ENCODE assay signal across 10 cellular contexts in genomic region chr7:33982425-33982786, GRCh38.
DNase-seq lines count a peak whose midpoint lies in the region; ATAC-seq and TF ChIP-seq lines count a peak whose summit lies in the region.
"Had no signal": no experiment of that assay in that cellular context is flagged by ENCODE, and none has a peak within 500 bp of the region (broad histone marks: within the 10 kb centered on the region; RNA-seq: fewer than 3 reads in every experiment).

No MANE protein-coding gene starts in this region.

- no peak for TF ChIP-seq POLR2A in body of pancreas (IDR thresholded peaks at IDR 0.05)
- no peak for TF ChIP-seq POLR2A in right lobe of liver (IDR thresholded peaks at IDR 0.05)

- no peak overlapping the region for H3K4me3 Mint-ChIP-seq in activated naive CD4-positive, alpha-beta T cell treated with anti-CD3 and anti-CD28 coated beads, Interleukin-2, amount 10 ng/mL, durations not matched to agents 7 days and 5 days

- TF ChIP-seq CTCF in AG10803 (conservative IDR thresholded peaks at IDR 0.05; ENCODE audit: low read length) (peak; percentile 82), KMS-11 (conservative IDR thresholded peaks at IDR 0.05; ENCODE audit: low read depth, low read length) (peak; percentile 35; the same call in 1 of the 2 replicates), body of pancreas (IDR thresholded peaks at IDR 0.05) (peak in 2 of 7 experiments; percentile 17 to 19), right lobe of liver (IDR thresholded peaks at IDR 0.05) (peak in 3 of 4 donors; percentile 12 to 38 (median 23))

- H3K27me3 ChIP-seq in KMS-11 (ENCODE audit: insufficient read depth, low read depth) (no peaks in the 10 kb centered on the region), body of pancreas (no peaks in the 10 kb centered on the region), right lobe of liver (no peaks in the 10 kb centered on the region)

- H3K4me1 Mint-ChIP-seq in activated naive CD4-positive, alpha-beta T cell treated with anti-CD3 and anti-CD28 coated beads, Interleukin-2, amount 10 ng/mL, durations not matched to agents 7 days and 5 days, result no peaks in the 10 kb centered on the region

- H3K27ac Mint-ChIP-seq in activated naive CD4-positive, alpha-beta T cell treated with anti-CD3 and anti-CD28 coated beads, Interleukin-2, amount 10 ng/mL, durations not matched to agents 7 days and 5 days, result no peak overlapping the region

- intact Hi-C loops in body of pancreas (cut with DNase I), result no loop called here
- intact Hi-C loops in right lobe of liver (cut with DNase I), result no loop called here

- H3K4me3 ChIP-seq in AG10803 (ENCODE audit: low read length), result no peak overlapping the region
- H3K4me3 ChIP-seq in KMS-11 (IDR thresholded peaks at IDR 0.05; ENCODE audit: insufficient read depth, low read depth, low read length), result no peak overlapping the region
- no peak overlapping the region for H3K4me3 ChIP-seq in body of pancreas
- H3K4me3 ChIP-seq in right lobe of liver, result no peak overlapping the region

- no peaks in the 10 kb centered on the region for H3K27me3 Mint-ChIP-seq in activated naive CD4-positive, alpha-beta T cell treated with anti-CD3 and anti-CD28 coated beads, Interleukin-2, amount 10 ng/mL, durations not matched to agents 7 days and 5 days

- H3K4me2 ChIP-seq in KMS-11, result no peak overlapping the region

- H3K9me3 Mint-ChIP-seq in activated naive CD4-positive, alpha-beta T cell treated with anti-CD3 and anti-CD28 coated beads, Interleukin-2, amount 10 ng/mL, durations not matched to agents 7 days and 5 days, result no peaks in the 10 kb centered on the region

- DNase-seq in AG10803 (ENCODE audit: low read depth) (no peak), body of pancreas (no peak), right lobe of liver (no peak), NCI-H524 treated with DMSO at 0.1 percent for 48 hours (lab: John Stamatoyannopoulos, UW) (no peak), GDM1 (lab: John Stamatoyannopoulos, UW) (no peak)
- no peak for DNase-seq in activated naive CD4-positive, alpha-beta T cell treated with anti-CD3 and anti-CD28 coated beads, Interleukin-2, amount 10 ng/mL, durations not matched to agents 7 days and 5 days
- DNase-seq: activated naive CD4-positive, alpha-beta T cell treated with Interleukin-2 at 50 U/mL for 16 hours; right cardiac atrium had no signal

- H3K36me3 ChIP-seq in KMS-11 (ENCODE audit: insufficient read depth), result no peaks in the 10 kb centered on the region
- H3K36me3 ChIP-seq in body of pancreas (replicated peaks in 1 of 2; ENCODE audit: insufficient read depth in 1 of 2, low read depth in 2 of 2), result no peaks in the 10 kb centered on the region
- no peaks in the 10 kb centered on the region for H3K36me3 ChIP-seq in right lobe of liver

- no peaks in the 10 kb centered on the region for H3K9me3 ChIP-seq in body of pancreas
- H3K9me3 ChIP-seq in right lobe of liver, result no peaks in the 10 kb centered on the region

- WGBS in body of pancreas, 2 donors, result 34 to 46% methylated on average over 2 of the region's 2 CpGs
- WGBS in right lobe of liver (ENCODE audit: insufficient coverage, low coverage, low lambda C conversion rate, missing lambda C conversion rate), result 60% methylated on average over 2 of the region's 2 CpGs

- H3K36me3 Mint-ChIP-seq in activated naive CD4-positive, alpha-beta T cell treated with anti-CD3 and anti-CD28 coated beads, Interleukin-2, amount 10 ng/mL, durations not matched to agents 7 days and 5 days, result no peaks in the 10 kb centered on the region

- ATAC-seq in body of pancreas (peak; percentile 21), right lobe of liver (peak in 1 of 4 donors; percentile 31), HG03432 (IDR thresholded peaks at IDR 0.05; ENCODE audit: unreplicated experiment) (no peak)
- ATAC-seq: right cardiac atrium had no signal

- H3K27ac ChIP-seq in KMS-11 (no peak overlapping the region), body of pancreas (no peak overlapping the region), right lobe of liver (no peak overlapping the region)

- H4K20me1 ChIP-seq in KMS-11 (ENCODE audit: insufficient read depth), result no peaks in the 10 kb centered on the region

- CTCF ChIA-PET in activated naive CD4-positive, alpha-beta T cell treated with anti-CD3 and anti-CD28 coated beads, Interleukin-2, amount 10 ng/mL, durations not matched to agents 7 days and 5 days (lab: Charles Lee), result no interaction called here

- no peak overlapping the region for H3K9ac ChIP-seq in KMS-11

- no peaks in the 10 kb centered on the region for H3K79me2 ChIP-seq in KMS-11 (ENCODE audit: insufficient read depth, low read depth)

- no peaks in the 10 kb centered on the region for H3K4me1 ChIP-seq in KMS-11 (ENCODE audit: low read depth, poor library complexity, severe bottlenecking)
- no peaks in the 10 kb centered on the region for H3K4me1 ChIP-seq in body of pancreas
- no peaks in the 10 kb centered on the region for H3K4me1 ChIP-seq in right lobe of liver

- no peak overlapping the region for H2AFZ ChIP-seq in KMS-11 (ENCODE audit: low read depth)
